ENCODE assay signal across 14 cellular contexts in the genomic region with DNA sequence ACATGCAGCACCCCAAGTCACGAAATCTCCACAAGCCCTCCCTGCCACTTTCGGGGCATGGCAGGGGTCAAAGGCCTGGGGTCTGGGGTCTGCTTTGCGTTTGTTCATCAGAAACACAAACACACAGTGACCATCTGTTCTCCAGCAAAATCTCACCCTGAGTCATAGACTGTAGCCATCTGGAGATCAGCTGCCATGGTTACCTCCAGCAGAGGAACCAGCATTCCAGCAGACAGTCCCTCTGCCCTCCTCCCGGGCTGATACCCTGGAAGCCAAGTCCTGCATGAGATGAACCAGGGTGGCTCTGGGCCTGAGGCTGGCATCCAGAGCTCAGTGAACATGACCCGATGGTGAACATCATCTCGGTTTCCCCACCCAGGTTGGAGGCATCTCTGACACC. TPM values are rescaled to one million over a fixed set of nuclear protein-coding genes. Genes with fewer than 3 reads are reported as not detected.
"Had no signal": no experiment of that assay in that cellular context is flagged by ENCODE, and none has a peak within 500 bp of the region (broad histone marks: within the 10 kb centered on the region; RNA-seq: fewer than 3 reads in every experiment).

No MANE protein-coding gene starts in this region.

RNA-seq across cellular contexts. Expression of a gene that starts 4.6 kb away (rescaled TPM):
- total RNA-seq: activated naive CD4-positive, alpha-beta T cell treated with anti-CD3 and anti-CD28 coated beads for 36 hours; activated naive CD4-positive, alpha-beta T cell treated with anti-CD3 and anti-CD28 coated beads, Interleukin-2, amount 50 U/mL, for 72 hours; activated naive CD8-positive, alpha-beta T cell treated with anti-CD3 and anti-CD28 coated beads for 36 hours; activated naive CD8-positive, alpha-beta T cell treated with anti-CD3 and anti-CD28 coated beads, Interleukin-2, amount 10 ng/mL, durations not matched to agents 7 days and 5 days; activated T-cell treated with anti-CD3 and anti-CD28 coated beads, Interleukin-2, amount 50 U/mL, for 4 hours; activated T-cell treated with anti-CD3 and anti-CD28 coated beads, Interleukin-2, amount 50 U/mL, for 72 hours; activated T-helper 1 cell treated with anti-CD3 and anti-CD28 coated beads, Interleukin-12 subunit alpha, Interleukin-12 subunit beta, Interleukin-2, Interleukin-4 antibody, amounts not matched to agents 30 ng/mL and 10 ng/mL and 1 ng/mL, durations not matched to agents 14 hours and 24 hours and 36 hours; activated T-helper 17 cell treated with anti-CD3 and anti-CD28 coated beads, Interleukin-2, amount 50 U/mL, for 72 hours; activated T-helper 2 cell treated with anti-CD3 and anti-CD28 coated beads, Interferon-gamma antibody, Interleukin-2, Interleukin-4, amounts not matched to agents 10 μg/mL and 5 μg/mL and 100 μg/mL, durations not matched to agents 14 hours and 24 hours and 36 hours; bronchial epithelial cell; cardiac septum; chondrocyte had no signal

RNA-seq across cellular contexts. Expression of a gene that starts 14.2 kb away (rescaled TPM):
- total RNA-seq: activated naive CD4-positive, alpha-beta T cell treated with anti-CD3 and anti-CD28 coated beads for 36 hours; activated naive CD4-positive, alpha-beta T cell treated with anti-CD3 and anti-CD28 coated beads, Interleukin-2, amount 50 U/mL, for 72 hours; activated naive CD8-positive, alpha-beta T cell treated with anti-CD3 and anti-CD28 coated beads for 36 hours; activated naive CD8-positive, alpha-beta T cell treated with anti-CD3 and anti-CD28 coated beads, Interleukin-2, amount 10 ng/mL, durations not matched to agents 7 days and 5 days; activated T-cell treated with anti-CD3 and anti-CD28 coated beads, Interleukin-2, amount 50 U/mL, for 4 hours; activated T-cell treated with anti-CD3 and anti-CD28 coated beads, Interleukin-2, amount 50 U/mL, for 72 hours; activated T-helper 1 cell treated with anti-CD3 and anti-CD28 coated beads, Interleukin-12 subunit alpha, Interleukin-12 subunit beta, Interleukin-2, Interleukin-4 antibody, amounts not matched to agents 30 ng/mL and 10 ng/mL and 1 ng/mL, durations not matched to agents 14 hours and 24 hours and 36 hours; activated T-helper 17 cell treated with anti-CD3 and anti-CD28 coated beads, Interleukin-2, amount 50 U/mL, for 72 hours; activated T-helper 2 cell treated with anti-CD3 and anti-CD28 coated beads, Interferon-gamma antibody, Interleukin-2, Interleukin-4, amounts not matched to agents 10 μg/mL and 5 μg/mL and 100 μg/mL, durations not matched to agents 14 hours and 24 hours and 36 hours; bronchial epithelial cell; cardiac septum; cerebellum; chondrocyte had no signal

RNA-seq across cellular contexts. Expression of a gene that starts 23.4 kb away (rescaled TPM):
- total RNA-seq: activated naive CD4-positive, alpha-beta T cell treated with anti-CD3 and anti-CD28 coated beads for 36 hours; activated naive CD4-positive, alpha-beta T cell treated with anti-CD3 and anti-CD28 coated beads, Interleukin-2, amount 50 U/mL, for 72 hours; activated naive CD8-positive, alpha-beta T cell treated with anti-CD3 and anti-CD28 coated beads for 36 hours; activated naive CD8-positive, alpha-beta T cell treated with anti-CD3 and anti-CD28 coated beads, Interleukin-2, amount 10 ng/mL, durations not matched to agents 7 days and 5 days; activated T-cell treated with anti-CD3 and anti-CD28 coated beads, Interleukin-2, amount 50 U/mL, for 4 hours; activated T-cell treated with anti-CD3 and anti-CD28 coated beads, Interleukin-2, amount 50 U/mL, for 72 hours; activated T-helper 1 cell treated with anti-CD3 and anti-CD28 coated beads, Interleukin-12 subunit alpha, Interleukin-12 subunit beta, Interleukin-2, Interleukin-4 antibody, amounts not matched to agents 30 ng/mL and 10 ng/mL and 1 ng/mL, durations not matched to agents 14 hours and 24 hours and 36 hours; activated T-helper 17 cell treated with anti-CD3 and anti-CD28 coated beads, Interleukin-2, amount 50 U/mL, for 72 hours; activated T-helper 2 cell treated with anti-CD3 and anti-CD28 coated beads, Interferon-gamma antibody, Interleukin-2, Interleukin-4, amounts not matched to agents 10 μg/mL and 5 μg/mL and 100 μg/mL, durations not matched to agents 14 hours and 24 hours and 36 hours; bronchial epithelial cell; cardiac muscle cell; chondrocyte had no signal
- polyA plus RNA-seq: cardiac muscle cell had no signal
